In the genomic region with DNA sequence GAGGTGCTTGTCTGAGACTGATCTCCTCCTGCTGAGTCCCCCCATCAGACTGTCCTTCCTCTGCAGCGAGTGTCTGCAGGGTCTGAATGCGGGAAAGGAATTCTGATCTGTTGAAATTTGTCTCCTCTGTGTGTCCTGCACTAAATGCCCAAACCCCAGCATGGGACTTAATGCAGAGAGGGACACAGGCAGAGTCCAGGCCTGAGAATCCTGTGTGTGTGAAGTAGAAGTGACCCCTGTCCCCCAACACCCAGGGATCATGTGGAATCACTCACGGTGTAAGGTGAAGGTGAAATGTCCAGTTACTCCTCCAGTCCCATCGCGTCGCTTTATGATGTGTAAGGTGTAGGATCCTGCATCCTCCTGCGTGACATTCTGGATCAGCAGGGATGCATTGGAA, we compare ENCODE assay signal across 6 cellular contexts. TPM values are rescaled to one million over a fixed set of nuclear protein-coding genes. Genes with fewer than 3 reads are reported as not detected.
"Had no signal": no experiment of that assay in that cellular context is flagged by ENCODE, and none has a peak within 500 bp of the region (broad histone marks: within the 10 kb centered on the region; RNA-seq: fewer than 3 reads in every experiment).

No MANE protein-coding gene starts in this region.

RNA-seq across cellular contexts. Expression of gene PSG4, which starts 1.8 kb away (rescaled TPM):
- total RNA-seq: HepG2, HT1080, K562, Right ventricle myocardium inferior, SJCRH30 had no signal
- polyA plus RNA-seq: HepG2, IgD-negative memory B cell had no signal

RNA-seq across cellular contexts. Expression of gene PSG5, which starts 17.3 kb away (rescaled TPM):
- total RNA-seq: HepG2, K562, Right ventricle myocardium inferior, SJCRH30 had no signal
- polyA plus RNA-seq: HepG2, IgD-negative memory B cell, K562 had no signal
